In genomic region chr1:88029142-88029541, GRCh38 we compare ENCODE assay signal across 12 cellular contexts.
DNase-seq lines count a peak whose midpoint lies in the region; ATAC-seq and TF ChIP-seq lines count a peak whose summit lies in the region.
"Had no signal": no experiment of that assay in that cellular context is flagged by ENCODE, and none has a peak within 500 bp of the region (broad histone marks: within the 10 kb centered on the region; RNA-seq: fewer than 3 reads in every experiment).

No MANE protein-coding gene starts in this region.

- H3K4me1 ChIP-seq in right cardiac atrium (ENCODE audit: control insufficient read depth, insufficient read depth, low read length) (no peaks in the 10 kb centered on the region), smooth muscle cell (ENCODE audit: low read depth) (peaks cover 4% of the 10 kb centered on the region)

- no peaks in the 10 kb centered on the region for H3K79me2 ChIP-seq in smooth muscle cell (ENCODE audit: low read depth)

- no peak overlapping the region for H3K4me3 ChIP-seq in astrocyte of the cerebellum (ENCODE audit: low read depth, low read length)
- H3K4me3 ChIP-seq in right cardiac atrium (ENCODE audit: low read length): no peak overlapping the region
- no peak overlapping the region for H3K4me3 ChIP-seq in WERI-Rb-1 (ENCODE audit: low read depth, low read length)
- no peak overlapping the region for H3K4me3 ChIP-seq in smooth muscle cell

- ATAC-seq in right cardiac atrium (peak; percentile 76 to 84), sciatic nerve (peak; percentile 70)

- TF ChIP-seq CTCF in astrocyte of the cerebellum (IDR thresholded peaks at IDR 0.05; ENCODE audit: low read depth, low read length, missing control alignments) (peak; percentile 3), WERI-Rb-1 (IDR thresholded peaks at IDR 0.05; ENCODE audit: low read depth, low read length) (no peak), smooth muscle cell (IDR thresholded peaks at IDR 0.05; ENCODE audit: borderline replicate concordance, insufficient read depth, poor library complexity, severe bottlenecking) (no peak)

- H3K27me3 ChIP-seq in right cardiac atrium (ENCODE audit: control insufficient read depth, insufficient read depth) (no peaks in the 10 kb centered on the region), WERI-Rb-1 (ENCODE audit: insufficient read depth, low read depth, severe bottlenecking) (no peaks in the 10 kb centered on the region), smooth muscle cell (ENCODE audit: low read depth) (no peaks in the 10 kb centered on the region)

- intact Hi-C loops in right cardiac atrium (cut with DNase I): no loop called here
- intact Hi-C loops in sciatic nerve (cut with DNase I): no loop called here

- H4K20me1 ChIP-seq in smooth muscle cell (ENCODE audit: low read depth): no peaks in the 10 kb centered on the region

- no peak overlapping the region for H3K27ac ChIP-seq in right cardiac atrium (ENCODE audit: low read length)
- no peak overlapping the region for H3K27ac ChIP-seq in WERI-Rb-1
- no peak overlapping the region for H3K27ac ChIP-seq in smooth muscle cell (ENCODE audit: low read depth)
- H3K27ac ChIP-seq: C4-2B had no signal

- in situ Hi-C loops in astrocyte of the cerebellum (cut with HindIII; ENCODE audit: low sequenced_read_pairs): no loop called here

- DNase-seq in HuH-7 (ENCODE audit: low spot score) (peak; percentile 46), astrocyte of the cerebellum (ENCODE audit: low read depth) (no peak), right cardiac atrium (no peak), sciatic nerve (ENCODE audit: low spot score) (no peak), WERI-Rb-1 (no peak), smooth muscle cell (lab: John Stamatoyannopoulos, UW; ENCODE audit: unreplicated experiment) (no peak), GDM1 (lab: John Stamatoyannopoulos, UW) (no peak)
- DNase-seq: activated naive CD8-positive, alpha-beta T cell treated with anti-CD3 and anti-CD28 coated beads for 36 hours; activated T-cell treated with anti-CD3 and anti-CD28 coated beads for 4 hours; foreskin fibroblast; T-helper 1 cell had no signal

- H3F3A ChIP-seq in smooth muscle cell (ENCODE audit: low read depth): no peaks in the 10 kb centered on the region

- no peak overlapping the region for H3K4me2 ChIP-seq in smooth muscle cell

- 57% methylated on average over 2 of the region's 2 CpGs for WGBS in right cardiac atrium
- WGBS in smooth muscle cell (ENCODE audit: low lambda C conversion rate): 74% methylated on average over 2 of the region's 2 CpGs

- H3K36me3 ChIP-seq in WERI-Rb-1 (no peaks in the 10 kb centered on the region), smooth muscle cell (ENCODE audit: low read depth) (no peaks in the 10 kb centered on the region)

- H3K9ac ChIP-seq in smooth muscle cell (ENCODE audit: low read depth): no peak overlapping the region

- H3K9me3 ChIP-seq in right cardiac atrium (ENCODE audit: control insufficient read depth, low read length) (no peaks in the 10 kb centered on the region), WERI-Rb-1 (ENCODE audit: severe bottlenecking) (no peaks in the 10 kb centered on the region), smooth muscle cell (replicated peaks; ENCODE audit: low read depth) (no peaks in the 10 kb centered on the region)

- H2AFZ ChIP-seq in smooth muscle cell (ENCODE audit: low read depth): no peak overlapping the region
